In the genomic region with DNA sequence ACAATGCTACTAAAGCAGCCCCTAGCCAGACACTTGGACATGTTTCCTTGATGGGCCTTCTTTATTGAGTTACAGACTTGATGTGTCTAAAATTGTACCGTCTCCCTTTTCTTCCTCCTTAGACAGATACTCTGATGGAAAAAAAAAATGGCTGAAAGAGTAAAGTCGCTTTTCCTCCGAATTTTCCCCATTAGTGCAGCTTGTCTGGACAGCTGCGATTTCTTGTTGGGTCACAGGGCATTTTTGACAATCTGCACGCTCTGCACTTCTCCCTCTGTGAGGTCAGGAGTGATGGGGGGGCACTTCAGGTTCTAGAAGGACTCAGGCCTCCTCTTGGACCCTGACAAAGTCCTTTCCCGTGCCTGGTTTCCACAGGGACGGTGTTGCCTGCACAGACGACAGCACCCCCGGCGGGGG, we compare ENCODE assay signal across 7 cellular contexts. TPM values are rescaled to one million over a fixed set of nuclear protein-coding genes. Genes with fewer than 3 reads are reported as not detected.
DNase-seq lines count a peak whose midpoint lies in the region; ATAC-seq and TF ChIP-seq lines count a peak whose summit lies in the region.

No MANE protein-coding gene starts in this region.

- intact Hi-C loops in PC-3 (cut with micrococcal nuclease): no loop called here

- H3K4me1 ChIP-seq in GM23248 (ENCODE audit: insufficient read depth) (peaks cover 25% of the 10 kb centered on the region), PC-3 (ENCODE audit: insufficient read depth, low read length) (peaks cover 46% of the 10 kb centered on the region), endodermal cell (ENCODE audit: control insufficient read depth, insufficient read depth, low read length) (peaks cover 4% of the 10 kb centered on the region), neutrophil (ENCODE audit: control insufficient read depth in 1 of 2, insufficient read depth in 1 of 2, low read depth in 1 of 2, low read length in 1 of 2) (peaks cover 67 to 71% of the 10 kb centered on the region in 2 experiments)

- H3K27ac ChIP-seq in GM23248 (peak overlapping the region; percentile 95), PC-3 (ENCODE audit: low read length) (peak overlapping the region; percentile 84), endodermal cell (ENCODE audit: low read depth, low read length) (peak overlapping the region; percentile 97), neutrophil (peak overlapping the region; percentile 100)

- H3K9me2 ChIP-seq in GM23248 (ENCODE audit: insufficient read depth) (no peaks in the 10 kb centered on the region), PC-3 (replicated peaks; ENCODE audit: low read length) (no peaks in the 10 kb centered on the region)

- POLR2A ChIA-PET in PC-3 (lab: Charles Lee; ENCODE audit: unreplicated experiment): no interaction called here

- H3K4me2 ChIP-seq in GM23248 (ENCODE audit: unreplicated experiment) (peak overlapping the region; percentile 95), PC-3 (ENCODE audit: low read length) (peak overlapping the region; percentile 87)

- H3K79me2 ChIP-seq in GM23248 (ENCODE audit: insufficient read depth) (peaks cover 40% of the 10 kb centered on the region), PC-3 (ENCODE audit: low read length) (peaks cover 41% of the 10 kb centered on the region)

- H3K36me3 ChIP-seq in GM23248 (ENCODE audit: low read depth) (peaks cover 13% of the 10 kb centered on the region), PC-3 (ENCODE audit: low read depth, low read length) (peaks cover 13% of the 10 kb centered on the region), endodermal cell (ENCODE audit: control insufficient read depth, insufficient read depth, low read length) (peaks cover 15% of the 10 kb centered on the region), neutrophil (peaks cover 18% of the 10 kb centered on the region)

- peak overlapping the region; percentile 80 for H3K27ac Mint-ChIP-seq in endodermal cell

- BruUV-seq in PC-3 (replicated peaks; lab: Mats Ljungman, UMichigan): no TSS peak

- no peaks in the 10 kb centered on the region for H3K9me3 ChIP-seq in GM23248 (ENCODE audit: low read depth)
- H3K9me3 ChIP-seq in PC-3 (ENCODE audit: low read length): no peaks in the 10 kb centered on the region
- peaks cover 14% of the 10 kb centered on the region for H3K9me3 ChIP-seq in endodermal cell (ENCODE audit: control insufficient read depth, low read length)
- H3K9me3 ChIP-seq in neutrophil: no peaks in the 10 kb centered on the region

- peak overlapping the region; percentile 97 for H3K9ac ChIP-seq in GM23248
- peak overlapping the region; percentile 89 for H3K9ac ChIP-seq in PC-3 (ENCODE audit: low read length)
- H3K9ac ChIP-seq in endodermal cell (ENCODE audit: extremely low read depth, low read length, poor library complexity, severe bottlenecking): peak overlapping the region; percentile 95

- H3K36me3 Mint-ChIP-seq in endodermal cell (ENCODE audit: low read depth): peaks cover 14% of the 10 kb centered on the region

- in situ Hi-C loops in GM23248 (cut with MboI): no loop called here

- WGBS in GM23248 (ENCODE audit: low coverage in 1 of 2, low lambda C conversion rate in 2 of 2, missing lambda C conversion rate in 2 of 2), 2 experiments: 1 to 7% methylated on average over 10 of the region's 10 CpGs
- WGBS in endodermal cell (ENCODE audit: insufficient coverage in 1 of 2, insufficient read length in 1 of 2), 2 experiments: 18 to 30% methylated on average over 4 to 10 of the region's 10 CpGs

- peak overlapping the region; percentile 99 for H3K4me3 ChIP-seq in GM23248
- H3K4me3 ChIP-seq in PC-3 (ENCODE audit: low read length): peak overlapping the region; percentile 86
- peak overlapping the region; percentile 95 for H3K4me3 ChIP-seq in endodermal cell (ENCODE audit: low read length)
- H3K4me3 ChIP-seq in neutrophil (ENCODE audit: low read depth in 1 of 2, low read length in 1 of 2): peak overlapping the region; percentile 89 to 98

- H3K4me1 Mint-ChIP-seq in endodermal cell: peaks cover 27% of the 10 kb centered on the region

- peaks cover 5% of the 10 kb centered on the region for H3K9me3 Mint-ChIP-seq in endodermal cell

- 0 out of 2 replicates have a peak, but pooled peaks have one; percentile 18 for TF ChIP-seq CTCF in PC-3 (conservative IDR thresholded peaks at IDR 0.05; ENCODE audit: low read depth, low read length)
- TF ChIP-seq CTCF in endodermal cell (conservative IDR thresholded peaks at IDR 0.05): peak; percentile 43
- no peak for TF ChIP-seq CTCF in neutrophil (IDR thresholded peaks at IDR 0.05)

- ATAC-seq in PC-3 (no peak), GM18873 (IDR thresholded peaks at IDR 0.05; ENCODE audit: low FRiP score, unreplicated experiment) (no peak), GM18858 (IDR thresholded peaks at IDR 0.05; ENCODE audit: unreplicated experiment) (no peak)

- no peak for DNase-seq in GM23248
- no peak for DNase-seq in PC-3
- DNase-seq in endodermal cell: no peak
- DNase-seq in glomerular visceral epithelial cell (ENCODE audit: extremely low spot score): no peak

- H4K20me1 ChIP-seq in GM23248 (ENCODE audit: insufficient read depth): peaks cover 22% of the 10 kb centered on the region; the same call in 1 of the 2 replicates
- peaks cover 33% of the 10 kb centered on the region for H4K20me1 ChIP-seq in PC-3 (ENCODE audit: low read length)

- H3K27me3 ChIP-seq in GM23248 (replicated peaks; ENCODE audit: insufficient read depth): no peaks in the 10 kb centered on the region
- no peaks in the 10 kb centered on the region for H3K27me3 ChIP-seq in PC-3 (ENCODE audit: low read length)
- H3K27me3 ChIP-seq in endodermal cell (ENCODE audit: control insufficient read depth, insufficient read depth, low read length, poor library complexity, severe bottlenecking): no peaks in the 10 kb centered on the region
- H3K27me3 ChIP-seq in neutrophil: no peaks in the 10 kb centered on the region

- no peaks in the 10 kb centered on the region for H3K27me3 Mint-ChIP-seq in endodermal cell (ENCODE audit: insufficient read depth)

- H2AFZ ChIP-seq in GM23248: peak overlapping the region; percentile 97
- peak overlapping the region; percentile 77 for H2AFZ ChIP-seq in PC-3 (ENCODE audit: low read length)

- peak overlapping the region; percentile 98 for H3K4me3 Mint-ChIP-seq in endodermal cell

- CTCF ChIA-PET in PC-3 (lab: Charles Lee): interaction anchor here (0.7 kb wide), 1 partner anchor 36 kb away, joined by 3 read pairs; no protein-coding TSS in a partner anchor

- H3F3A ChIP-seq in GM23248 (ENCODE audit: insufficient read depth) (peaks cover 37% of the 10 kb centered on the region), PC-3 (ENCODE audit: low read length, unreplicated experiment) (no peaks in the 10 kb centered on the region)

RNA-seq across cellular contexts. Expression of a gene that starts 1.0 kb away (rescaled TPM):
- total RNA-seq in GM23248 (2014; rRNA removed; shearing (Covaris generic)): 281 and 287 TPM in 2 replicates
- 331 and 332 TPM in 2 replicates for polyA plus RNA-seq in GM23248 (2016; fragmentation: Nextera tagmentation; extraction: Ambion mirVana)
- total RNA-seq in PC-3 (2014; rRNA removed) (208 and 214 TPM in 2 replicates), endodermal cell (100 to 1,000 TPM; 194 to 227 TPM)
- 131 TPM for polyA plus RNA-seq in endodermal cell (2013, experiment 1 of 2)
- polyA plus RNA-seq in endodermal cell (2013, experiment 2 of 2): 120 TPM

RNA-seq across cellular contexts. Expression of a gene that starts 54.0 kb away (rescaled TPM):
- total RNA-seq in GM23248 (2014; rRNA removed; shearing (Covaris generic)): 82.0 and 91.4 TPM in 2 replicates
- 99.1 and 100 TPM in 2 replicates for polyA plus RNA-seq in GM23248 (2016; fragmentation: Nextera tagmentation; extraction: Ambion mirVana)
- 19.6 and 20.2 TPM in 2 replicates for total RNA-seq in PC-3 (2014; rRNA removed)
- 10 to 100 TPM; 32.0 to 39.5 TPM for total RNA-seq in endodermal cell
- polyA plus RNA-seq in endodermal cell (2013, experiment 1 of 2): 21.5 TPM
- 26.3 TPM for polyA plus RNA-seq in endodermal cell (2013, experiment 2 of 2)
